Comparison of ENCODE assay signal across 1 cellular context in genomic region chr3:126969586-126969985, GRCh38.
TF ChIP-seq lines count a peak whose summit lies in the region.

No MANE protein-coding gene starts in this region.

TF ChIP-seq in GM23338, 12 proteins besides CTCF, POLR2A, EP300 and RAD21 (continued from another document):
- TF ChIP-seq ZNF462 (CRISPR knock-in tag; IDR thresholded peaks at IDR 0.05): no peak
- TF ChIP-seq ZNF114 (CRISPR knock-in tag; IDR thresholded peaks at IDR 0.05): no peak
- no peak for TF ChIP-seq ETS1 (IDR thresholded peaks at IDR 0.05)
- TF ChIP-seq EZH2phosphoT487 (IDR thresholded peaks at IDR 0.05; ENCODE audit: unreplicated experiment): no peak
- TF ChIP-seq JUNB (IDR thresholded peaks at IDR 0.05; ENCODE audit: unreplicated experiment): no peak
